ENCODE assay signal across 9 cellular contexts in the genomic region with DNA sequence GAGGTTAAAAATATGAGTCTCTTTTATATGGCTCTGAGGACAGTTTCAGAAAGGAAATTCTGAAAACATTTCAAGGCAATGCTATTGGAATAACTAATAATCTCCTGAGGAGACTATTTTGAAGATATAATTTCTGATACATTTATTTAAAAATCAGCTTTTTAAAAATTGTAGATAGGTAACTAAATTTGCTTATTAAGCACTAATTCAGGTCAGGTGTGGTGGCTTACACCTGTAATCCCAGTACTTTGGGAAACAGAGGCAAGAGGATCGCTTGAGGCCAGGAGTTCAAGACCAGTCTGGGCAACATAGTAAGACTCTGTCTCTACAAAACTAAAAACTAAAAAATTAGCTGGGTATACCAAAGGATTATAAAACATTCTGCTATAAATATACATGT.
"Had no signal": no experiment of that assay in that cellular context is flagged by ENCODE, and none has a peak within 500 bp of the region (broad histone marks: within the 10 kb centered on the region; RNA-seq: fewer than 3 reads in every experiment).

No MANE protein-coding gene starts in this region.

- FAIRE-seq: HTR-8/SVneo had no signal

- H3K27ac ChIP-seq: GM23248, KMS-11 had no signal

- H3K4me3 ChIP-seq: GM23248, HAP-1 had no signal

- H3K4me1 ChIP-seq: HAP-1 had no signal

- H3K27ac Mint-ChIP-seq: HFFc6 had no signal

- H3K4me3 Mint-ChIP-seq: HFFc6 had no signal

- H3K36me3 ChIP-seq: HAP-1 had no signal

- ATAC-seq: HCT116 had no signal

- H3K4me2 ChIP-seq: KMS-11 had no signal

- DNase-seq: GM23248, GOT3, H7, HFFc6, KBM-7 had no signal

- H2AFZ ChIP-seq: GM23248 had no signal

- H3K9ac ChIP-seq: GM23248, KMS-11 had no signal
